22 cellular contexts compared by ENCODE assay signal in the genomic region with DNA sequence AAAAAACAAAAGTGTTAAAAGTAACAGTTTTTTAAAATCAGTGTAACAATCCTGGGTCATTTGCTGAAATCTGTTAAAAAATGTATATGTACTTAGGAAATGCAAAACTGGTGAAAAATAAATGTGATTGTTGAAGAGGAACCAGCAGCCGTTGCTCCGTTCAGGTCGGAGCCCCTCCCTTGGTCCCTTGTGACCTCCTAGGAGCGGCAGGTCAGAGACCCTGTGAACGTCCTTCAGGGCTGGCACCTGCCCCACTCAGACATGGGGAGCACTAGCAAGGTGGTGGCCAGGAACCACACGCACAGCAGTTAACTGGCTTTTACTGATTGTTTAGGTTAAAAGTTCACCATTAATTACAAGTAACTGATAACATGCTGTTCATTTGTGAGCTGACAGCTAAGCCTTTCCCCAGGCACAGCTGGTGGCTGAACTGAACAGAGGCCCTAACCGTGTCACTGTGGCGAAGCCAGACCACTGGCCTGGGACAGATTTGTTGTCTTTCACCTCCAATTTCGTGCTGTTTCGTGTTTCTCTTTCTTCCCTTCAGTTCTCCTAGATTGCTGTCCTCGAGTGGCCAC.
"Had no signal": no experiment of that assay in that cellular context is flagged by ENCODE, and none has a peak within 500 bp of the region (broad histone marks: within the 10 kb centered on the region; RNA-seq: fewer than 3 reads in every experiment).

No MANE protein-coding gene starts in this region.

- H3K9me3 Mint-ChIP-seq: activated naive CD4-positive, alpha-beta T cell treated with anti-CD3 and anti-CD28 coated beads, Interleukin-2, amount 50 U/mL, for 24 hours; central memory CD8-positive, alpha-beta T cell; naive thymus-derived CD8-positive, alpha-beta T cell had no signal

- H3K4me3 Mint-ChIP-seq: activated naive CD4-positive, alpha-beta T cell treated with anti-CD3 and anti-CD28 coated beads, Interleukin-2, amount 50 U/mL, for 24 hours; central memory CD8-positive, alpha-beta T cell; naive thymus-derived CD8-positive, alpha-beta T cell had no signal

- H3K36me3 ChIP-seq: ascending aorta, neutrophil, pancreas, sigmoid colon, tibial nerve, uterus had no signal

- DNase-seq: activated CD4-positive, alpha-beta T cell treated with anti-CD3 and anti-CD28 coated beads, Interleukin-2, amount 50 U/mL, for 48 hours; activated gamma-delta T cell; cortex of kidney; effector CD4-positive, alpha-beta T cell; kidney glomerular epithelial cell; left ventricle myocardium superior; mesenchymal stem cell; naive thymus-derived CD8-positive, alpha-beta T cell; pancreas; sigmoid colon; stimulated activated CD4-positive, alpha-beta T cell treated with anti-CD3 and anti-CD28 coated beads, Interleukin-1b, Interleukin-23, amount 100 ng/mL, for 48 hours; stimulated activated CD8-positive, alpha-beta memory T cell treated with anti-CD3 and anti-CD28 coated beads, Interleukin-4, amount 100 ng/mL, for 48 hours; stimulated activated naive CD8-positive, alpha-beta T cell treated with anti-CD3 and anti-CD28 coated beads, Interleukin-15, Interleukin-2, amounts not matched to agents 100 U/mL and 50 U/mL, for 24 hours; substantia nigra; T-helper 2 cell; uterus had no signal

- H3K27me3 Mint-ChIP-seq: activated naive CD4-positive, alpha-beta T cell treated with anti-CD3 and anti-CD28 coated beads, Interleukin-2, amount 50 U/mL, for 24 hours had no signal

- H3K9me3 ChIP-seq: ascending aorta, neutrophil, pancreas, sigmoid colon, tibial nerve, uterus had no signal

- H3K4me3 ChIP-seq: ascending aorta, pancreas, sigmoid colon, tibial nerve, uterus had no signal

- H3K4me1 ChIP-seq: ascending aorta, sigmoid colon, uterus had no signal

- H3K27ac ChIP-seq: ascending aorta, neutrophil, pancreas, sigmoid colon, tibial nerve, uterus, VCaP had no signal

- H3K27ac Mint-ChIP-seq: activated naive CD4-positive, alpha-beta T cell treated with anti-CD3 and anti-CD28 coated beads, Interleukin-2, amount 50 U/mL, for 24 hours had no signal

- H3K27me3 ChIP-seq: ascending aorta, neutrophil, pancreas, sigmoid colon, tibial nerve, uterus had no signal

- H3K4me1 Mint-ChIP-seq: activated naive CD4-positive, alpha-beta T cell treated with anti-CD3 and anti-CD28 coated beads, Interleukin-2, amount 50 U/mL, for 24 hours; central memory CD8-positive, alpha-beta T cell had no signal

- H3K36me3 Mint-ChIP-seq: activated naive CD4-positive, alpha-beta T cell treated with anti-CD3 and anti-CD28 coated beads, Interleukin-2, amount 50 U/mL, for 24 hours; naive thymus-derived CD8-positive, alpha-beta T cell had no signal

- ATAC-seq: left ventricle myocardium superior; naive thymus-derived CD8-positive, alpha-beta T cell; pancreas; stimulated activated naive CD8-positive, alpha-beta T cell treated with anti-CD3 and anti-CD28 coated beads, Interleukin-15, Interleukin-2, amounts not matched to agents 100 U/mL and 50 U/mL, for 24 hours had no signal
